21 cellular contexts compared by ENCODE assay signal in genomic region chr10:131774618-131775443, GRCh38.
"Had no signal": no experiment of that assay in that cellular context is flagged by ENCODE, and none has a peak within 500 bp of the region (broad histone marks: within the 10 kb centered on the region; RNA-seq: fewer than 3 reads in every experiment).

No MANE protein-coding gene starts in this region.

- H3K27me3 ChIP-seq: body of pancreas, foreskin keratinocyte, pancreas had no signal

- H3K27ac ChIP-seq: body of pancreas, foreskin keratinocyte, pancreas, thoracic aorta had no signal

- H3K9ac ChIP-seq: SK-N-SH had no signal

- H3K4me3 ChIP-seq: body of pancreas, pancreas, thoracic aorta had no signal

- DNase-seq: activated CD4-positive, alpha-beta T cell treated with anti-CD3 and anti-CD28 coated beads, Interleukin-2, amount 50 U/mL, for 48 hours; activated T-cell treated with anti-CD3 and anti-CD28 coated beads, Interleukin-2, amount 50 U/mL, for 24 hours; amniotic stem cell; body of pancreas; central memory CD4-positive, alpha-beta T cell; cortex of kidney; effector memory CD4-positive, alpha-beta T cell; foreskin keratinocyte; mammary epithelial cell; pancreas; SHP77; SK-N-SH; small intestine; stimulated activated CD4-positive, alpha-beta T cell treated with anti-CD3 and anti-CD28 coated beads, Interleukin-4, amount 100 ng/mL, for 24 hours; stimulated activated naive CD8-positive, alpha-beta T cell treated with anti-CD3 and anti-CD28 coated beads, Interleukin-15, Interleukin-2, amounts not matched to agents 100 U/mL and 50 U/mL, for 24 hours; T1000 had no signal

- H3K4me3 Mint-ChIP-seq: activated naive CD8-positive, alpha-beta T cell; activated T-cell treated with anti-CD3 and anti-CD28 coated beads, Interleukin-2, amount 50 U/mL, for 24 hours; naive thymus-derived CD8-positive, alpha-beta T cell; T-cell had no signal

- H3K9me3 ChIP-seq: pancreas, SK-N-SH had no signal

- H3K4me1 Mint-ChIP-seq: naive thymus-derived CD8-positive, alpha-beta T cell; T-cell had no signal

- H3K36me3 Mint-ChIP-seq: activated naive CD8-positive, alpha-beta T cell; T-cell had no signal

- H3K27me3 Mint-ChIP-seq: activated T-cell treated with anti-CD3 and anti-CD28 coated beads, Interleukin-2, amount 50 U/mL, for 24 hours had no signal

- H3K4me2 ChIP-seq: SK-N-SH had no signal

- H3K4me1 ChIP-seq: body of pancreas, foreskin keratinocyte, pancreas had no signal

- H3K27ac Mint-ChIP-seq: activated naive CD8-positive, alpha-beta T cell; activated T-cell treated with anti-CD3 and anti-CD28 coated beads, Interleukin-2, amount 50 U/mL, for 24 hours; naive thymus-derived CD8-positive, alpha-beta T cell; T-cell had no signal

- FAIRE-seq: pancreas, small intestine had no signal

- ATAC-seq: body of pancreas; foreskin keratinocyte; left colon; naive thymus-derived CD8-positive, alpha-beta T cell; stimulated activated naive CD8-positive, alpha-beta T cell treated with anti-CD3 and anti-CD28 coated beads, Interleukin-15, Interleukin-2, amounts not matched to agents 100 U/mL and 50 U/mL, for 24 hours; T-cell had no signal

- H3K36me3 ChIP-seq: pancreas, thoracic aorta had no signal
